In genomic region chr7:45984386-45985295, GRCh38 we compare ENCODE assay signal across 11 cellular contexts.
DNase-seq lines count a peak whose midpoint lies in the region; ATAC-seq and TF ChIP-seq lines count a peak whose summit lies in the region.
"Had no signal": no experiment of that assay in that cellular context is flagged by ENCODE, and none has a peak within 500 bp of the region (broad histone marks: within the 10 kb centered on the region; RNA-seq: fewer than 3 reads in every experiment).

No MANE protein-coding gene starts in this region.

- H3K4me3 ChIP-seq in neuronal stem cell (ENCODE audit: low read length in 2 of 2) = no peak overlapping the region
- H3K4me3 ChIP-seq: K562 had no signal

- no peak overlapping the region for H3K9ac ChIP-seq in neuronal stem cell (ENCODE audit: low read depth, low read length, poor library complexity)

- ATAC-seq in GM21786 (IDR thresholded peaks at IDR 0.05; ENCODE audit: unreplicated experiment) (no peak), HG03139 (IDR thresholded peaks at IDR 0.05; ENCODE audit: unreplicated experiment) (no peak)
- ATAC-seq: activated naive CD8-positive, alpha-beta T cell treated with anti-CD3 and anti-CD28 coated beads, Interleukin-2, amount 50 U/mL, for 24 hours; CD8-positive, alpha-beta T cell; K562 had no signal

- H3K9me3 ChIP-seq in neuronal stem cell (replicated peaks in 1 of 2; ENCODE audit: control insufficient read depth in 2 of 2, insufficient read depth in 1 of 2, low read depth in 1 of 2, low read length in 2 of 2) = peaks cover 0 to 5% of the 10 kb centered on the region in 2 donors

- H2AK5ac ChIP-seq in neuronal stem cell (ENCODE audit: low read depth, low read length) = peak overlapping the region; percentile 58

- H4K8ac ChIP-seq in neuronal stem cell (ENCODE audit: low read depth, low read length) = no peak overlapping the region

- TF ChIP-seq CTCF in GM12872 (IDR thresholded peaks at IDR 0.05; ENCODE audit: insufficient read depth, low read depth, low read length) = peak; percentile 18; the same call in 1 of the 3 replicates

- no CpG with 5 or more reads among the region's 6 CpGs for WGBS in neuronal stem cell (ENCODE audit: extremely low coverage in 2 of 2, insufficient read length in 2 of 2, insufficient replicate concordance in 1 of 2), 2 donors

- H3K27ac Mint-ChIP-seq in activated naive CD4-positive, alpha-beta T cell treated with anti-CD3 and anti-CD28 coated beads, Interleukin-2, amount 10 ng/mL, durations not matched to agents 7 days and 5 days = no peak overlapping the region
- H3K27ac Mint-ChIP-seq: activated naive CD8-positive, alpha-beta T cell treated with anti-CD3 and anti-CD28 coated beads, Interleukin-2, amount 50 U/mL, for 24 hours; CD8-positive, alpha-beta T cell had no signal

- peak overlapping the region; percentile 11 for H3K18ac ChIP-seq in neuronal stem cell (ENCODE audit: low read length)

- no peak overlapping the region for H3K4me3 Mint-ChIP-seq in activated naive CD4-positive, alpha-beta T cell treated with anti-CD3 and anti-CD28 coated beads, Interleukin-2, amount 10 ng/mL, durations not matched to agents 7 days and 5 days
- H3K4me3 Mint-ChIP-seq: activated naive CD8-positive, alpha-beta T cell treated with anti-CD3 and anti-CD28 coated beads, Interleukin-2, amount 50 U/mL, for 24 hours; CD8-positive, alpha-beta T cell had no signal

- H3K27me3 ChIP-seq in neuronal stem cell (ENCODE audit: control insufficient read depth in 3 of 3, insufficient read depth in 3 of 3, low read depth in 1 of 3, low read length in 3 of 3) = no peaks in the 10 kb centered on the region

- H2BK12ac ChIP-seq in neuronal stem cell (ENCODE audit: low read length) = no peak overlapping the region

- DNase-seq in M059J (ENCODE audit: low read depth) = peak; percentile 47
- peak; percentile 24 for DNase-seq in ecto neural progenitor cell (ENCODE audit: low spot score)
- DNase-seq in neuronal stem cell (ENCODE audit: low spot score) = no peak
- DNase-seq in activated naive CD4-positive, alpha-beta T cell treated with anti-CD3 and anti-CD28 coated beads, Interleukin-2, amount 10 ng/mL, durations not matched to agents 7 days and 5 days = no peak
- DNase-seq: activated naive CD8-positive, alpha-beta T cell treated with anti-CD3 and anti-CD28 coated beads, Interleukin-2, amount 50 U/mL, for 24 hours; CD8-positive, alpha-beta T cell; NCI-H2107 had no signal

- no peak overlapping the region for H4K91ac ChIP-seq in neuronal stem cell (ENCODE audit: low read depth, low read length, poor library complexity)

- H3K79me1 ChIP-seq in neuronal stem cell (ENCODE audit: low read depth, low read length) = no peaks in the 10 kb centered on the region

- CTCF ChIA-PET in activated naive CD4-positive, alpha-beta T cell treated with anti-CD3 and anti-CD28 coated beads, Interleukin-2, amount 10 ng/mL, durations not matched to agents 7 days and 5 days (lab: Charles Lee) = no interaction called here

- peaks cover 4% of the 10 kb centered on the region for H3K9me3 Mint-ChIP-seq in activated naive CD4-positive, alpha-beta T cell treated with anti-CD3 and anti-CD28 coated beads, Interleukin-2, amount 10 ng/mL, durations not matched to agents 7 days and 5 days
- H3K9me3 Mint-ChIP-seq: CD8-positive, alpha-beta T cell had no signal

- no peaks in the 10 kb centered on the region for H3K36me3 Mint-ChIP-seq in activated naive CD4-positive, alpha-beta T cell treated with anti-CD3 and anti-CD28 coated beads, Interleukin-2, amount 10 ng/mL, durations not matched to agents 7 days and 5 days

- peak overlapping the region; percentile 39 for H2BK5ac ChIP-seq in neuronal stem cell (ENCODE audit: low read length)

- H3K4ac ChIP-seq in neuronal stem cell (ENCODE audit: low read length) = no peak overlapping the region

- no peaks in the 10 kb centered on the region for H3K36me3 ChIP-seq in neuronal stem cell (replicated peaks in 1 of 2; ENCODE audit: control insufficient read depth in 2 of 2, insufficient read depth in 2 of 2, low read length in 2 of 2)

- H3K27me3 Mint-ChIP-seq in activated naive CD4-positive, alpha-beta T cell treated with anti-CD3 and anti-CD28 coated beads, Interleukin-2, amount 10 ng/mL, durations not matched to agents 7 days and 5 days = no peaks in the 10 kb centered on the region
- H3K27me3 Mint-ChIP-seq: activated naive CD8-positive, alpha-beta T cell treated with anti-CD3 and anti-CD28 coated beads, Interleukin-2, amount 50 U/mL, for 24 hours had no signal

- no peak overlapping the region for H2BK15ac ChIP-seq in neuronal stem cell (ENCODE audit: low read length)

- H3K4me1 Mint-ChIP-seq in activated naive CD4-positive, alpha-beta T cell treated with anti-CD3 and anti-CD28 coated beads, Interleukin-2, amount 10 ng/mL, durations not matched to agents 7 days and 5 days = no peaks in the 10 kb centered on the region
- H3K4me1 Mint-ChIP-seq: activated naive CD8-positive, alpha-beta T cell treated with anti-CD3 and anti-CD28 coated beads, Interleukin-2, amount 50 U/mL, for 24 hours had no signal

- H3K27ac ChIP-seq in neuronal stem cell (replicated peaks; ENCODE audit: low read length) = no peak overlapping the region

- no peak overlapping the region for H3K4me2 ChIP-seq in neuronal stem cell (ENCODE audit: insufficient read depth, low read length, poor library complexity, severe bottlenecking)

- no peak overlapping the region for H3K14ac ChIP-seq in neuronal stem cell (ENCODE audit: low read length)

- no peak overlapping the region for H2BK120ac ChIP-seq in neuronal stem cell (ENCODE audit: low read depth, low read length)

- peaks cover 0 to 2% of the 10 kb centered on the region in 2 donors for H3K4me1 ChIP-seq in neuronal stem cell (ENCODE audit: control insufficient read depth in 2 of 2, insufficient read depth in 1 of 2, low read depth in 1 of 2, low read length in 2 of 2)

- no peak overlapping the region for H3K23ac ChIP-seq in neuronal stem cell (ENCODE audit: low read depth, low read length, poor library complexity)

- no peak overlapping the region for H2AFZ ChIP-seq in neuronal stem cell (ENCODE audit: low read length)

Comparison
In these comparisons a context has a peak if more than half of its experiments do, and no peak if none do; other contexts are left out.
1. DNase-seq: peak in M059J (single experiment) and ecto neural progenitor cell (single experiment); none in neuronal stem cell (single experiment) and activated naive CD4-positive, alpha-beta T cell treated with anti-CD3 and anti-CD28 coated beads, Interleukin-2, amount 10 ng/mL, durations not matched to agents 7 days and 5 days (single experiment).